In genomic region chr6:29834564-29835436, GRCh38 we compare ENCODE assay signal across 8 cellular contexts. TPM values are rescaled to one million over a fixed set of nuclear protein-coding genes. Genes with fewer than 3 reads are reported as not detected.
A peak's percentile ranks its signal among the peaks of the same experiment; 100 is the strongest.
DNase-seq lines count a peak whose midpoint lies in the region; ATAC-seq, FAIRE-seq and TF ChIP-seq lines count a peak whose summit lies in the region.

No MANE protein-coding gene starts in this region.

- no peaks in the 10 kb centered on the region for H3K79me2 ChIP-seq in Loucy (ENCODE audit: insufficient read depth, low read length)

- DNase-seq in DMS114 treated with DMSO at 0.1 percent for 48 hours (lab: John Stamatoyannopoulos, UW; ENCODE audit: unreplicated experiment) (peak; percentile 50), esophagus squamous epithelium (lab: John Stamatoyannopoulos, UW) (no peak), pancreas (peak in 2 of 6 donors; percentile 47 to 81), NCI-H187 (lab: John Stamatoyannopoulos, UW) (no peak)
- DNase-seq in activated CD8-positive, alpha-beta memory T cell treated with anti-CD3 and anti-CD28 coated beads for 24 hours: peak; percentile 86

- no peak for FAIRE-seq in pancreas (lab: Jason Lieb, UNC)

- H3K4me2 ChIP-seq in Loucy (ENCODE audit: low read depth, low read length, poor library complexity, severe bottlenecking): no peak overlapping the region

- no peaks in the 10 kb centered on the region for H3K4me1 ChIP-seq in Loucy (ENCODE audit: insufficient read depth, low read length, poor library complexity, severe bottlenecking)
- no peaks in the 10 kb centered on the region for H3K4me1 ChIP-seq in esophagus squamous epithelium
- H3K4me1 ChIP-seq in pancreas: no peaks in the 10 kb centered on the region

- no peaks in the 10 kb centered on the region for H3K9me2 ChIP-seq in Loucy (replicated peaks; ENCODE audit: low read depth, low read length)

- H2AFZ ChIP-seq in Loucy (ENCODE audit: low read length): peak overlapping the region; percentile 35; the same call in 1 of the 2 replicates

- H3K27ac ChIP-seq in esophagus squamous epithelium (no peak overlapping the region), pancreas (no peak overlapping the region)

- intact Hi-C loops in esophagus squamous epithelium (cut with DNase I) (loop anchor here (10.0 kb wide), 2 partner anchors 90 to 130 kb away; no protein-coding TSS in a partner anchor), pancreas (cut with DNase I) (loop anchor here (5.0 to 10.0 kb wide), 3 partner anchors 92 to 130 kb away; no protein-coding TSS in a partner anchor)

- H3K9ac ChIP-seq in Loucy (ENCODE audit: low read depth, low read length, poor library complexity, severe bottlenecking): no peak overlapping the region

- peak; percentile 95 for TF ChIP-seq CTCF in Loucy (conservative IDR thresholded peaks at IDR 0.05; ENCODE audit: low read length)
- peak; percentile 46 to 87 (median 70) for TF ChIP-seq CTCF in esophagus squamous epithelium (IDR thresholded peaks at IDR 0.05)
- TF ChIP-seq CTCF in pancreas (IDR thresholded peaks at IDR 0.05): peak; percentile 67 to 94 (median 72)

- peak; percentile 53 to 86 (median 79) for ATAC-seq in pancreas
- no peak for ATAC-seq in HG02798 (IDR thresholded peaks at IDR 0.05; ENCODE audit: poor library complexity, unreplicated experiment)
- no peak for ATAC-seq in GM21619 (IDR thresholded peaks at IDR 0.05; ENCODE audit: unreplicated experiment)

- TF ChIP-seq POLR2A in esophagus squamous epithelium (IDR thresholded peaks at IDR 0.05): no peak

- H3K4me3 ChIP-seq in Loucy (ENCODE audit: low read length, poor library complexity, severe bottlenecking): no peak overlapping the region
- no peak overlapping the region for H3K4me3 ChIP-seq in esophagus squamous epithelium
- H3K4me3 ChIP-seq in pancreas: no peak overlapping the region

- H3F3A ChIP-seq in Loucy (ENCODE audit: low read depth): no peaks in the 10 kb centered on the region

- WGBS in esophagus squamous epithelium, 2 donors: 24 to 26% methylated on average over 16 of the region's 16 CpGs
- 17 to 19% methylated on average over 16 of the region's 16 CpGs for WGBS in pancreas, 2 donors

- no peaks in the 10 kb centered on the region for H4K20me1 ChIP-seq in Loucy (ENCODE audit: insufficient read depth, low read length, poor library complexity, severe bottlenecking)

- no peaks in the 10 kb centered on the region for H3K9me3 ChIP-seq in Loucy (ENCODE audit: insufficient read depth, low read depth, low read length)
- H3K9me3 ChIP-seq in esophagus squamous epithelium: no peaks in the 10 kb centered on the region
- H3K9me3 ChIP-seq in pancreas: no peaks in the 10 kb centered on the region

- H3K27me3 ChIP-seq in Loucy (ENCODE audit: insufficient read depth, low read length, poor library complexity, severe bottlenecking) (no peaks in the 10 kb centered on the region), esophagus squamous epithelium (peaks cover 0 to 89% (median 0%) of the 10 kb centered on the region in 4 donors), pancreas (peaks cover 0 to 4% (median 0%) of the 10 kb centered on the region in 4 donors)

- H3K36me3 ChIP-seq in Loucy (ENCODE audit: insufficient read depth, low read length) (no peaks in the 10 kb centered on the region), esophagus squamous epithelium (no peaks in the 10 kb centered on the region), pancreas (no peaks in the 10 kb centered on the region)

RNA-seq across cellular contexts. Expression of gene HLA-G, which starts 7.2 kb away (rescaled TPM):
- total RNA-seq in esophagus squamous epithelium: under 1 TPM in 2 of 4 donors, not detected in 2; 0.18 to 0.27 TPM
- under 1 TPM in 5 of 6 donors, not detected in 1; 0.12 to 0.52 (median 0.28) TPM for total RNA-seq in pancreas
- polyA plus RNA-seq in pancreas: under 1 TPM in 1 of 2 donors, not detected in 1; 0.15 TPM

Comparison
In these comparisons a context has a peak if more than half of its experiments do, and no peak if none do; other contexts are left out.
1. DNase-seq: peak in DMS114 treated with DMSO at 0.1 percent for 48 hours (single experiment) and activated CD8-positive, alpha-beta memory T cell treated with anti-CD3 and anti-CD28 coated beads for 24 hours (single experiment); none in esophagus squamous epithelium (single experiment) and NCI-H187 (0 of 2).
2. ATAC-seq: peak in pancreas (4 of 4); none in HG02798 (single experiment) and GM21619 (single experiment).
3. Peak in every context shown above with its lines, with median percentiles within 50 percentile points of each other: CTCF ChIP-seq.